11 cellular contexts compared by ENCODE assay signal in genomic region chr11:113771964-113772363, GRCh38. TPM values are rescaled to one million over a fixed set of nuclear protein-coding genes. Genes with fewer than 3 reads are reported as not detected.
DNase-seq lines count a peak whose midpoint lies in the region; TF ChIP-seq lines count a peak whose summit lies in the region.
"Had no signal": no experiment of that assay in that cellular context is flagged by ENCODE, and none has a peak within 500 bp of the region (broad histone marks: within the 10 kb centered on the region; RNA-seq: fewer than 3 reads in every experiment).

No MANE protein-coding gene starts in this region.

- no peak overlapping the region for H2AFZ ChIP-seq in OCI-LY3 (ENCODE audit: low read depth, low read length)

- no peak overlapping the region for H3K27ac ChIP-seq in OCI-LY3 (ENCODE audit: low read length)
- H3K27ac ChIP-seq in rectal smooth muscle tissue (ENCODE audit: low read depth, low read length) = no peak overlapping the region
- H3K27ac ChIP-seq: body of pancreas, RWPE1 had no signal

- H3K36me3 ChIP-seq in OCI-LY3 (replicated peaks; ENCODE audit: low read depth, low read length) = peaks cover 15% of the 10 kb centered on the region
- peaks cover 4% of the 10 kb centered on the region for H3K36me3 ChIP-seq in rectal smooth muscle tissue (ENCODE audit: control insufficient read depth, insufficient read depth, low read length)

- H3K9me3 ChIP-seq in OCI-LY3 (ENCODE audit: insufficient read depth, low read length) = no peaks in the 10 kb centered on the region
- H3K9me3 ChIP-seq: body of pancreas had no signal

- peaks cover 6% of the 10 kb centered on the region for H3K27me3 Mint-ChIP-seq in activated CD4-positive, alpha-beta T cell treated with anti-CD3 and anti-CD28 coated beads, Interleukin-2, amount 10 ng/mL, durations not matched to agents 24 days and 14 days
- no peaks in the 10 kb centered on the region for H3K27me3 Mint-ChIP-seq in endothelial cell (ENCODE audit: unreplicated experiment)

- TF ChIP-seq CTCF in OCI-LY3 (IDR thresholded peaks at IDR 0.05; ENCODE audit: low read depth, low read length) (no peak), endothelial cell (IDR thresholded peaks at IDR 0.05; ENCODE audit: unreplicated experiment) (no peak)

- H3K27ac Mint-ChIP-seq in activated CD4-positive, alpha-beta T cell treated with anti-CD3 and anti-CD28 coated beads, Interleukin-2, amount 10 ng/mL, durations not matched to agents 24 days and 14 days = peak overlapping the region; percentile 59
- no peak overlapping the region for H3K27ac Mint-ChIP-seq in endothelial cell (ENCODE audit: unreplicated experiment)

- H3K27me3 ChIP-seq in OCI-LY3 (ENCODE audit: low read depth, low read length) = no peaks in the 10 kb centered on the region
- no peaks in the 10 kb centered on the region for H3K27me3 ChIP-seq in rectal smooth muscle tissue (ENCODE audit: control insufficient read depth, insufficient read depth, low read length)
- H3K27me3 ChIP-seq: body of pancreas had no signal

- H3K4me1 ChIP-seq in OCI-LY3 (ENCODE audit: low read length) = peaks cover 19% of the 10 kb centered on the region
- no peaks in the 10 kb centered on the region for H3K4me1 ChIP-seq in rectal smooth muscle tissue (ENCODE audit: control insufficient read depth, insufficient read depth, low read length)

- H3K9ac ChIP-seq in OCI-LY3 (ENCODE audit: low read length) (no peak overlapping the region), rectal smooth muscle tissue (ENCODE audit: low read length) (no peak overlapping the region)

- H3K36me3 Mint-ChIP-seq in activated CD4-positive, alpha-beta T cell treated with anti-CD3 and anti-CD28 coated beads, Interleukin-2, amount 10 ng/mL, durations not matched to agents 24 days and 14 days (ENCODE audit: low read depth) = peaks cover 27% of the 10 kb centered on the region
- peaks cover 12% of the 10 kb centered on the region for H3K36me3 Mint-ChIP-seq in endothelial cell (ENCODE audit: low read depth, unreplicated experiment)

- intact Hi-C loops in activated CD4-positive, alpha-beta T cell treated with anti-CD3 and anti-CD28 coated beads, Interleukin-2, amount 10 ng/mL, durations not matched to agents 24 days and 14 days (cut with micrococcal nuclease) = loop anchor here (2.0 to 10.0 kb wide), 5 partner anchors 103 to 1685 kb away; partner anchors contain the start of genes REXO2, SDHD, TIMM8B and USP28

- H3K79me2 ChIP-seq in OCI-LY3 (ENCODE audit: low read length) = peaks cover 23% of the 10 kb centered on the region

- peaks cover 25% of the 10 kb centered on the region for H3K4me1 Mint-ChIP-seq in activated CD4-positive, alpha-beta T cell treated with anti-CD3 and anti-CD28 coated beads, Interleukin-2, amount 10 ng/mL, durations not matched to agents 24 days and 14 days
- H3K4me1 Mint-ChIP-seq in endothelial cell (ENCODE audit: unreplicated experiment) = peaks cover 41% of the 10 kb centered on the region

- no peak for DNase-seq in activated CD4-positive, alpha-beta T cell treated with anti-CD3 and anti-CD28 coated beads, Interleukin-2, amount 10 ng/mL, durations not matched to agents 24 days and 14 days
- no peak for DNase-seq in activated CD4-positive, alpha-beta T cell treated with anti-CD3 and anti-CD28 coated beads, Interleukin-2, amount 50 U/mL, for 4 hours
- DNase-seq in endothelial cell (ENCODE audit: low spot score) (no peak), ureter (ENCODE audit: low spot score) (no peak), NOMO-1 treated with dmso at 0.1 percent for 144 hours (lab: John Stamatoyannopoulos, UW; ENCODE audit: unreplicated experiment) (no peak), NCI-H1092 (lab: John Stamatoyannopoulos, UW) (no peak)
- DNase-seq: activated CD4-positive, alpha-beta T cell treated with anti-CD3 and anti-CD28 coated beads for 48 hours; body of pancreas had no signal

- H4K20me1 ChIP-seq in OCI-LY3 (ENCODE audit: insufficient read depth, low read length) = no peaks in the 10 kb centered on the region

- H3K4me3 ChIP-seq in OCI-LY3 (ENCODE audit: low read length) (no peak overlapping the region), rectal smooth muscle tissue (ENCODE audit: low read length) (peak overlapping the region; percentile 1)
- H3K4me3 ChIP-seq: body of pancreas had no signal

- H3K4me2 ChIP-seq in OCI-LY3 (ENCODE audit: low read length) = peak overlapping the region; percentile 60; the same call in 1 of the 2 replicates

- no peaks in the 10 kb centered on the region for H3K9me3 Mint-ChIP-seq in activated CD4-positive, alpha-beta T cell treated with anti-CD3 and anti-CD28 coated beads, Interleukin-2, amount 10 ng/mL, durations not matched to agents 24 days and 14 days
- H3K9me3 Mint-ChIP-seq in endothelial cell (ENCODE audit: unreplicated experiment) = no peaks in the 10 kb centered on the region

- H3K4me3 Mint-ChIP-seq in activated CD4-positive, alpha-beta T cell treated with anti-CD3 and anti-CD28 coated beads, Interleukin-2, amount 10 ng/mL, durations not matched to agents 24 days and 14 days = peak overlapping the region; percentile 99
- H3K4me3 Mint-ChIP-seq in endothelial cell (ENCODE audit: unreplicated experiment) = peak overlapping the region; percentile 39

RNA-seq across cellular contexts. Expression of gene ZW10, which starts 1.5 kb away (rescaled TPM):
- 21.3 and 24.2 TPM in 2 replicates for total RNA-seq in activated CD4-positive, alpha-beta T cell treated with anti-CD3 and anti-CD28 coated beads, Interleukin-2, amount 10 ng/mL, durations not matched to agents 24 days and 14 days
- total RNA-seq in endothelial cell (ENCODE audit: unreplicated experiment) = 25.2 TPM
- 15.1 TPM for total RNA-seq in ureter

RNA-seq across cellular contexts. Expression of gene CLDN25, which starts 7.6 kb away (rescaled TPM):
- total RNA-seq in activated CD4-positive, alpha-beta T cell treated with anti-CD3 and anti-CD28 coated beads, Interleukin-2, amount 10 ng/mL, durations not matched to agents 24 days and 14 days = not detected in 2 replicates
- total RNA-seq in endothelial cell (ENCODE audit: unreplicated experiment) = not detected
- not detected for total RNA-seq in ureter
- total RNA-seq: body of pancreas had no signal
